ENCODE assay signal across 1 cellular context in genomic region chr2:39091535-39091934, GRCh38.
TF ChIP-seq lines count a peak whose summit lies in the region.

No MANE protein-coding gene starts in this region.

TF ChIP-seq in WTC11, 78 proteins besides CTCF, POLR2A, EP300 and RAD21 (continued from another document):
- TF ChIP-seq AFF4 (CRISPR knock-in tag; IDR thresholded peaks at IDR 0.05; ENCODE audit: borderline replicate concordance) (no peak), ZNF416 (CRISPR knock-in tag; IDR thresholded peaks at IDR 0.05) (no peak), FOXP4 (CRISPR knock-in tag; IDR thresholded peaks at IDR 0.05) (no peak), KAT7 (CRISPR knock-in tag; IDR thresholded peaks at IDR 0.05; ENCODE audit: borderline replicate concordance) (no peak), ZNF671 (CRISPR knock-in tag; IDR thresholded peaks at IDR 0.05) (no peak)
